In the genomic region with DNA sequence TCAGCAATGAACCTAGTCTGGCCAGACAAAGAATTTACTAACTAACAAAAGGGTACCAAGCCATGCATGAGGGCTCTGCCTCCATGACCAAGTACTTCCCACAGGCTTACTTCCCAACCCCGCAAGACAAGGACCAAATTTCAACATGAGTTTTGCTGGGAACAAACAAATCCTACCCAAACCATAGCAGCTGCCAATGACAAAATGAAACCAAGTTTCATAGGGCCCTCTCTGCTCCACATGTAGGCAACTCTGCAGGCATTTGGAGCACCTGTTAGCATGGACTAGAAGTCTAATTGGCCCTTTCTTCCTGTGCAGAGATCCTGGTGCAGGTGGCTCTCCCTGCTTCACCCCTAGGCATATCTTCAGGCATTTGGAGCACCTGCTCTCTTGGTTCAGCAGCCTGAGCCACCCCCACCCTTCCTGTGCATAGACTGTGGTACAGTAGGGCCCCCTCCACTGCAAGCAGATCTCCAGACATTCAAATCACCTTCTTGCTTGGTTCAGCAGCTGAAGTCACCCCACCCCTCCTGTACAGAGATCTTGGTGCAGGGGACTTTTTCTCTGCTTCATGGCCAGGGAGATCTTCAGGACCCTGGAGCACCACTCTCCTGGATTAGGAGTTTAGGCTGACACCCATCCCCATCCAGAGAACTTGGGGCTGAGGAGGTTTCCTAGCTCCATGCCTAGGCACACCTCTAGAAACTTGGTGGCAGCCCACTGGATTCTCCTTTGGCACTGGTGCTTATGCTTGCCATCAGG, we compare ENCODE assay signal across 1 cellular context.
TF ChIP-seq lines count a peak whose summit lies in the region.

No MANE protein-coding gene starts in this region.

TF ChIP-seq in SK-N-SH treated with all-trans-retinoic acid at 6 μM for 48 hours, 23 proteins besides CTCF, POLR2A, EP300 and RAD21 (continued from another document):
- TF ChIP-seq, protein P1, sequence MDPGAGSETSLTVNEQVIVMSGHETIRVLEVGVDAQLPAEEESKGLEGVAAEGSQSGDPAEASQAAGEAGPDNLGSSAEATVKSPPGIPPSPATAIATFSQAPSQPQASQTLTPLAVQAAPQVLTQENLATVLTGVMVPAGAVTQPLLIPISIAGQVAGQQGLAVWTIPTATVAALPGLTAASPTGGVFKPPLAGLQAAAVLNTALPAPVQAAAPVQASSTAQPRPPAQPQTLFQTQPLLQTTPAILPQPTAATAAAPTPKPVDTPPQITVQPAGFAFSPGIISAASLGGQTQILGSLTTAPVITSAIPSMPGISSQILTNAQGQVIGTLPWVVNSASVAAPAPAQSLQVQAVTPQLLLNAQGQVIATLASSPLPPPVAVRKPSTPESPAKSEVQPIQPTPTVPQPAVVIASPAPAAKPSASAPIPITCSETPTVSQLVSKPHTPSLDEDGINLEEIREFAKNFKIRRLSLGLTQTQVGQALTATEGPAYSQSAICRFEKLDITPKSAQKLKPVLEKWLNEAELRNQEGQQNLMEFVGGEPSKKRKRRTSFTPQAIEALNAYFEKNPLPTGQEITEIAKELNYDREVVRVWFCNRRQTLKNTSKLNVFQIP (CRISPR knock-in tag; IDR thresholded peaks at IDR 0.05; ENCODE audit: borderline replicate concordance, low read depth): no peak
- TF ChIP-seq, protein P2, sequence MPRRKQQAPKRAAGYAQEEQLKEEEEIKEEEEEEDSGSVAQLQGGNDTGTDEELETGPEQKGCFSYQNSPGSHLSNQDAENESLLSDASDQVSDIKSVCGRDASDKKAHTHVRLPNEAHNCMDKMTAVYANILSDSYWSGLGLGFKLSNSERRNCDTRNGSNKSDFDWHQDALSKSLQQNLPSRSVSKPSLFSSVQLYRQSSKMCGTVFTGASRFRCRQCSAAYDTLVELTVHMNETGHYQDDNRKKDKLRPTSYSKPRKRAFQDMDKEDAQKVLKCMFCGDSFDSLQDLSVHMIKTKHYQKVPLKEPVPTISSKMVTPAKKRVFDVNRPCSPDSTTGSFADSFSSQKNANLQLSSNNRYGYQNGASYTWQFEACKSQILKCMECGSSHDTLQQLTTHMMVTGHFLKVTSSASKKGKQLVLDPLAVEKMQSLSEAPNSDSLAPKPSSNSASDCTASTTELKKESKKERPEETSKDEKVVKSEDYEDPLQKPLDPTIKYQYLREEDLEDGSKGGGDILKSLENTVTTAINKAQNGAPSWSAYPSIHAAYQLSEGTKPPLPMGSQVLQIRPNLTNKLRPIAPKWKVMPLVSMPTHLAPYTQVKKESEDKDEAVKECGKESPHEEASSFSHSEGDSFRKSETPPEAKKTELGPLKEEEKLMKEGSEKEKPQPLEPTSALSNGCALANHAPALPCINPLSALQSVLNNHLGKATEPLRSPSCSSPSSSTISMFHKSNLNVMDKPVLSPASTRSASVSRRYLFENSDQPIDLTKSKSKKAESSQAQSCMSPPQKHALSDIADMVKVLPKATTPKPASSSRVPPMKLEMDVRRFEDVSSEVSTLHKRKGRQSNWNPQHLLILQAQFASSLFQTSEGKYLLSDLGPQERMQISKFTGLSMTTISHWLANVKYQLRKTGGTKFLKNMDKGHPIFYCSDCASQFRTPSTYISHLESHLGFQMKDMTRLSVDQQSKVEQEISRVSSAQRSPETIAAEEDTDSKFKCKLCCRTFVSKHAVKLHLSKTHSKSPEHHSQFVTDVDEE (CRISPR knock-in tag; IDR thresholded peaks at IDR 0.05): no peak
- TF ChIP-seq BACH2 (CRISPR knock-in tag; IDR thresholded peaks at IDR 0.05; ENCODE audit: borderline replicate concordance) (no peak), OSR1 (CRISPR knock-in tag; IDR thresholded peaks at IDR 0.05) (no peak), PPARA (CRISPR knock-in tag; IDR thresholded peaks at IDR 0.05; ENCODE audit: borderline replicate concordance) (no peak), ISL1 (CRISPR knock-in tag; IDR thresholded peaks at IDR 0.05) (no peak), ESRRG (CRISPR knock-in tag; IDR thresholded peaks at IDR 0.05) (no peak)
TF ChIP-seq in SK-N-SH treated with all-trans-retinoic acid at 6 μM for 48 hours: peak in this region for 0.
